In the genomic region with DNA sequence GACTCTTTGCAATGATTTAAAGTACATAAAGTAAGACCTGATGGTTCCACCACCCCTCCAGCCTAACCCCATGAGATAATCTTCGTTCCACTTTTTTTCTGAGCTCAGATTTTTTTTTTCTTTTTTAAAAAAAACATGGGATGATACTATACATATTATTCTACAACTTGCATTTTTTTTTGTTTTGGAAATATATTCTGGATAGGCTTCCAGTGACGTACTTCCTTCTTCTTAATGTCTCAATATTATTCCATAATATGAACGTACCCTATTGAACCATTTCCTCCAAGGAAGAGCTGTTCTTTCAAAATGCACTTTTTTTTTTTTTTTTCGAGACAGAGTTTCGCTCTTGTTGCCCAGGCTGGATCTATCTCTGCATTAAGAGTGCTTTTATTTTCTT, we compare ENCODE assay signal across 9 cellular contexts. TPM values are rescaled to one million over a fixed set of nuclear protein-coding genes. Genes with fewer than 3 reads are reported as not detected.
DNase-seq lines count a peak whose midpoint lies in the region; ATAC-seq and TF ChIP-seq lines count a peak whose summit lies in the region.
"Had no signal": no experiment of that assay in that cellular context is flagged by ENCODE, and none has a peak within 500 bp of the region (broad histone marks: within the 10 kb centered on the region; RNA-seq: fewer than 3 reads in every experiment).

No MANE protein-coding gene starts in this region.

- H3K36me3 ChIP-seq in WERI-Rb-1 (peaks cover 5% of the 10 kb centered on the region; the same call in 1 of the 2 replicates), smooth muscle cell (ENCODE audit: low read depth) (no peaks in the 10 kb centered on the region)

- H3K9me3 ChIP-seq in WERI-Rb-1 (ENCODE audit: severe bottlenecking) (no peaks in the 10 kb centered on the region), smooth muscle cell (replicated peaks; ENCODE audit: low read depth) (no peaks in the 10 kb centered on the region)

- no peak overlapping the region for H3K27ac ChIP-seq in WERI-Rb-1
- H3K27ac ChIP-seq in smooth muscle cell (ENCODE audit: low read depth) = no peak overlapping the region

- 92% methylated on average over 5 of the region's 5 CpGs for WGBS in smooth muscle cell (ENCODE audit: low lambda C conversion rate)

- H3K9me3 Mint-ChIP-seq in T-helper 1 cell treated with Interleukin-12 subunit alpha and Interleukin-12 subunit beta and Interleukin-4 antibody, amounts not matched to agents 30 μg/mL and 1 μg/mL, for 36 hours = no peaks in the 10 kb centered on the region

- DNase-seq in T-helper 1 cell = no peak
- DNase-seq in WERI-Rb-1 = no peak
- DNase-seq in foreskin fibroblast = no peak
- no peak for DNase-seq in smooth muscle cell (lab: John Stamatoyannopoulos, UW; ENCODE audit: unreplicated experiment)
- DNase-seq in AG08395 (ENCODE audit: low spot score) = no peak
- DNase-seq in DMS153 treated with DMSO at 0.1 percent for 48 hours (lab: John Stamatoyannopoulos, UW; ENCODE audit: unreplicated experiment) = no peak
- DNase-seq: activated CD8-positive, alpha-beta memory T cell treated with anti-CD3 and anti-CD28 coated beads for 24 hours had no signal

- H3K4me2 ChIP-seq in smooth muscle cell = peak overlapping the region; percentile 96

- peaks cover 4% of the 10 kb centered on the region for H3F3A ChIP-seq in smooth muscle cell (ENCODE audit: low read depth)

- H3K27me3 ChIP-seq in WERI-Rb-1 (ENCODE audit: insufficient read depth, low read depth, severe bottlenecking) (no peaks in the 10 kb centered on the region), smooth muscle cell (ENCODE audit: low read depth) (no peaks in the 10 kb centered on the region)

- TF ChIP-seq CTCF in WERI-Rb-1 (IDR thresholded peaks at IDR 0.05; ENCODE audit: low read depth, low read length) (no peak), foreskin fibroblast (IDR thresholded peaks at IDR 0.05; ENCODE audit: low read depth, low read length) (no peak), smooth muscle cell (IDR thresholded peaks at IDR 0.05; ENCODE audit: borderline replicate concordance, insufficient read depth, poor library complexity, severe bottlenecking) (no peak)

- peaks cover 17% of the 10 kb centered on the region for H3K4me1 ChIP-seq in smooth muscle cell (ENCODE audit: low read depth)

- H3K36me3 Mint-ChIP-seq in T-helper 1 cell treated with Interleukin-12 subunit alpha and Interleukin-12 subunit beta and Interleukin-4 antibody, amounts not matched to agents 30 μg/mL and 1 μg/mL, for 36 hours (ENCODE audit: low read depth) = peaks cover 6% of the 10 kb centered on the region

- H3K4me3 ChIP-seq in WERI-Rb-1 (ENCODE audit: low read depth, low read length) (peak overlapping the region; percentile 53; the same call in 1 of the 2 replicates), foreskin fibroblast (ENCODE audit: low read depth in 1 of 2, low read length in 2 of 2) (peak overlapping the region; percentile 65 to 73), smooth muscle cell (peak overlapping the region; percentile 82)

- peaks cover 28% of the 10 kb centered on the region for H3K4me1 Mint-ChIP-seq in T-helper 1 cell treated with Interleukin-12 subunit alpha and Interleukin-12 subunit beta and Interleukin-4 antibody, amounts not matched to agents 30 μg/mL and 1 μg/mL, for 36 hours (ENCODE audit: low read depth)

- H2AFZ ChIP-seq in smooth muscle cell (ENCODE audit: low read depth) = no peak overlapping the region

- H3K4me3 Mint-ChIP-seq in T-helper 1 cell treated with Interleukin-12 subunit alpha and Interleukin-12 subunit beta and Interleukin-4 antibody, amounts not matched to agents 30 μg/mL and 1 μg/mL, for 36 hours = peak overlapping the region; percentile 85

- H3K79me2 ChIP-seq in smooth muscle cell (ENCODE audit: low read depth) = peaks cover 34% of the 10 kb centered on the region

- no peak overlapping the region for H3K9ac ChIP-seq in smooth muscle cell (ENCODE audit: low read depth)

- ATAC-seq in GM21515 (IDR thresholded peaks at IDR 0.05; ENCODE audit: unreplicated experiment) = no peak

- H4K20me1 ChIP-seq in smooth muscle cell (ENCODE audit: low read depth) = peaks cover 16% of the 10 kb centered on the region

- H3K27ac Mint-ChIP-seq in T-helper 1 cell treated with Interleukin-12 subunit alpha and Interleukin-12 subunit beta and Interleukin-4 antibody, amounts not matched to agents 30 μg/mL and 1 μg/mL, for 36 hours = peak overlapping the region; percentile 82

- H3K27me3 Mint-ChIP-seq in T-helper 1 cell treated with Interleukin-12 subunit alpha and Interleukin-12 subunit beta and Interleukin-4 antibody, amounts not matched to agents 30 μg/mL and 1 μg/mL, for 36 hours (ENCODE audit: low read depth) = peaks cover 12% of the 10 kb centered on the region

RNA-seq across cellular contexts. Expression of gene EDEM3, which starts 1.6 kb away (rescaled TPM):
- total RNA-seq in smooth muscle cell = 44.3 and 53.4 TPM in 2 replicates
- polyA plus RNA-seq in smooth muscle cell = 12.9 and 14.6 TPM in 2 replicates
